Comparison of ENCODE assay signal across 1 cellular context in genomic region chr10:133471300-133472109, GRCh38.
TF ChIP-seq lines count a peak whose summit lies in the region.

No MANE protein-coding gene starts in this region.

TF ChIP-seq in IMR-90, 13 proteins besides CTCF, POLR2A, EP300 and RAD21:
- no peak for TF ChIP-seq CHD1 (IDR thresholded peaks at IDR 0.05; ENCODE audit: low read depth, low read length)
